Comparison of ENCODE assay signal across 8 cellular contexts in genomic region chr2:233565685-233566140, GRCh38. TPM values are rescaled to one million over a fixed set of nuclear protein-coding genes. Genes with fewer than 3 reads are reported as not detected.
DNase-seq lines count a peak whose midpoint lies in the region; ATAC-seq and TF ChIP-seq lines count a peak whose summit lies in the region.

No MANE protein-coding gene starts in this region.

- H3K27ac Mint-ChIP-seq in IgD-negative memory B cell: peak overlapping the region in 2 of 3 donors; percentile 93 to 95
- H3K27ac Mint-ChIP-seq in central memory CD8-positive, alpha-beta T cell (ENCODE audit: low read depth): peak overlapping the region; percentile 95
- peak overlapping the region; percentile 84 to 97 for H3K27ac Mint-ChIP-seq in natural killer cell treated with Interleukin-12 subunit alpha and Interleukin-12 subunit beta and Interleukin-15 and Interleukin-18, amount 100 ng/mL, for 72 hours

- no peak for DNase-seq in SK-N-SH
- DNase-seq in central memory CD8-positive, alpha-beta T cell (ENCODE audit: low spot score in 2 of 2): no peak
- DNase-seq in natural killer cell treated with Interleukin-12 subunit alpha and Interleukin-12 subunit beta and Interleukin-15 and Interleukin-18, amount 100 ng/mL, for 72 hours (ENCODE audit: low spot score): no peak
- DNase-seq in NCI-H2029 (lab: John Stamatoyannopoulos, UW): no peak
- DNase-seq in hypothalamus (lab: John Stamatoyannopoulos, UW): no peak

- no peaks in the 10 kb centered on the region for H3K27me3 ChIP-seq in SK-N-SH (ENCODE audit: insufficient read depth)

- CTCF ChIA-PET in SK-N-SH (lab: Yijun Ruan, JAX): interaction anchor here (1.6 kb wide), 1 partner anchor 146 kb away, joined by 5 read pairs; the partner anchor contains the start of gene UGT1A5

- H3K79me2 ChIP-seq in SK-N-SH (ENCODE audit: insufficient read depth): peaks cover 33% of the 10 kb centered on the region

- peaks cover 4% of the 10 kb centered on the region for H3K36me3 Mint-ChIP-seq in IgD-negative memory B cell
- no peaks in the 10 kb centered on the region for H3K36me3 Mint-ChIP-seq in central memory CD8-positive, alpha-beta T cell (ENCODE audit: insufficient read depth)
- no peaks in the 10 kb centered on the region for H3K36me3 Mint-ChIP-seq in natural killer cell treated with Interleukin-12 subunit alpha and Interleukin-12 subunit beta and Interleukin-15 and Interleukin-18, amount 100 ng/mL, for 72 hours

- TF ChIP-seq RAD21 in SK-N-SH (IDR thresholded peaks at IDR 0.05; ENCODE audit: low read length): no peak

- H2AFZ ChIP-seq in SK-N-SH (ENCODE audit: low read depth): peak overlapping the region; percentile 56

- H3K36me3 ChIP-seq in SK-N-SH (replicated peaks in 1 of 2; ENCODE audit: control insufficient read depth in 1 of 2, insufficient read depth in 2 of 2, low read length in 1 of 2): peaks cover 3 to 8% of the 10 kb centered on the region in 2 experiments

- no peaks in the 10 kb centered on the region for H4K20me1 ChIP-seq in SK-N-SH (ENCODE audit: insufficient read depth)

- H3K4me2 ChIP-seq in SK-N-SH: peak overlapping the region; percentile 71

- H3K27ac ChIP-seq in SK-N-SH (ENCODE audit: low read depth in 2 of 2, low read length in 1 of 2): peak overlapping the region; percentile 81 to 91

- no peaks in the 10 kb centered on the region for H3K9me2 ChIP-seq in SK-N-SH

- H3K4me1 ChIP-seq in SK-N-SH (ENCODE audit: control insufficient read depth in 1 of 2, insufficient read depth in 2 of 2, low read depth in 1 of 2, low read length in 1 of 2): peaks cover 0 to 3% of the 10 kb centered on the region in 2 experiments; a peak in 3 of 4 replicates

- peak overlapping the region; percentile 60 to 94 for H3K4me3 ChIP-seq in SK-N-SH (ENCODE audit: low read depth in 2 of 2, low read length in 1 of 2)

- 7% methylated on average over 6 of the region's 6 CpGs for WGBS in SK-N-SH (ENCODE audit: low lambda C conversion rate)

- peaks cover 5 to 10% (median 7%) of the 10 kb centered on the region in 3 donors for H3K4me1 Mint-ChIP-seq in IgD-negative memory B cell
- peaks cover 9% of the 10 kb centered on the region for H3K4me1 Mint-ChIP-seq in central memory CD8-positive, alpha-beta T cell
- peaks cover 2 to 9% of the 10 kb centered on the region in 2 donors for H3K4me1 Mint-ChIP-seq in natural killer cell treated with Interleukin-12 subunit alpha and Interleukin-12 subunit beta and Interleukin-15 and Interleukin-18, amount 100 ng/mL, for 72 hours (ENCODE audit: low read depth in 2 of 2)

- TF ChIP-seq CTCF in SK-N-SH (IDR thresholded peaks at IDR 0.05): no peak

- peak overlapping the region; percentile 94 to 99 (median 96) for H3K4me3 Mint-ChIP-seq in IgD-negative memory B cell
- peak overlapping the region; percentile 96 for H3K4me3 Mint-ChIP-seq in central memory CD8-positive, alpha-beta T cell
- peak overlapping the region; percentile 87 for H3K4me3 Mint-ChIP-seq in natural killer cell treated with Interleukin-12 subunit alpha and Interleukin-12 subunit beta and Interleukin-15 and Interleukin-18, amount 100 ng/mL, for 72 hours

- no peaks in the 10 kb centered on the region for H3K9me3 Mint-ChIP-seq in IgD-negative memory B cell
- no peaks in the 10 kb centered on the region for H3K9me3 Mint-ChIP-seq in central memory CD8-positive, alpha-beta T cell
- H3K9me3 Mint-ChIP-seq in natural killer cell treated with Interleukin-12 subunit alpha and Interleukin-12 subunit beta and Interleukin-15 and Interleukin-18, amount 100 ng/mL, for 72 hours: no peaks in the 10 kb centered on the region

- no peaks in the 10 kb centered on the region for H3K27me3 Mint-ChIP-seq in IgD-negative memory B cell
- no peaks in the 10 kb centered on the region for H3K27me3 Mint-ChIP-seq in central memory CD8-positive, alpha-beta T cell
- peaks cover 6 to 12% of the 10 kb centered on the region in 2 donors for H3K27me3 Mint-ChIP-seq in natural killer cell treated with Interleukin-12 subunit alpha and Interleukin-12 subunit beta and Interleukin-15 and Interleukin-18, amount 100 ng/mL, for 72 hours

- H3K9me3 ChIP-seq in SK-N-SH: no peaks in the 10 kb centered on the region

- no peaks in the 10 kb centered on the region for H3F3A ChIP-seq in SK-N-SH (replicated peaks; ENCODE audit: insufficient read depth)

- peak overlapping the region; percentile 95 for H3K9ac ChIP-seq in SK-N-SH

- no peak for TF ChIP-seq EP300 in SK-N-SH (IDR thresholded peaks at IDR 0.05; ENCODE audit: borderline replicate concordance in 1 of 2, low read depth in 1 of 2, low read length in 1 of 2)

- no peak; the same call in 2 of the 3 replicates for ATAC-seq in SK-N-SH treated with all-trans-retinoic acid at 6 μM for 48 hours
- ATAC-seq in central memory CD8-positive, alpha-beta T cell (replicated peaks; ENCODE audit: extremely low read depth, poor library complexity, severe bottlenecking): peak; percentile 7
- no peak for ATAC-seq in natural killer cell treated with Interleukin-12 subunit alpha and Interleukin-12 subunit beta and Interleukin-15 and Interleukin-18, amount 100 ng/mL, for 72 hours
- ATAC-seq in GM18519 (IDR thresholded peaks at IDR 0.05; ENCODE audit: low FRiP score, unreplicated experiment): no peak

- POLR2A ChIA-PET in SK-N-SH (lab: Yijun Ruan, JAX): no interaction called here

TF ChIP-seq in SK-N-SH, 30 proteins besides CTCF, POLR2A, EP300 and RAD21:
- TF ChIP-seq GABPA (IDR thresholded peaks at IDR 0.05; ENCODE audit: low read depth) (peak; percentile 34; the same call in 1 of the 2 replicates), FOSL2 (IDR thresholded peaks at IDR 0.05; ENCODE audit: borderline replicate concordance, low read depth) (no peak)

TF ChIP-seq in SK-N-SH treated with all-trans-retinoic acid at 6 μM for 48 hours, 23 proteins besides CTCF, POLR2A, EP300 and RAD21:
- no peak for TF ChIP-seq ZNF8 (CRISPR knock-in tag; IDR thresholded peaks at IDR 0.05)
- no peak for TF ChIP-seq BACH2 (CRISPR knock-in tag; IDR thresholded peaks at IDR 0.05; ENCODE audit: borderline replicate concordance)
- no peak for TF ChIP-seq PATZ1 (CRISPR knock-in tag; IDR thresholded peaks at IDR 0.05; ENCODE audit: borderline replicate concordance)
- TF ChIP-seq ARNTL (CRISPR knock-in tag; IDR thresholded peaks at IDR 0.05; ENCODE audit: borderline replicate concordance, low read depth): no peak
- no peak for TF ChIP-seq ESRRG (CRISPR knock-in tag; IDR thresholded peaks at IDR 0.05)
- no peak for TF ChIP-seq TSHZ2 (CRISPR knock-in tag; IDR thresholded peaks at IDR 0.05)
- no peak for TF ChIP-seq SNAI2 (CRISPR knock-in tag; IDR thresholded peaks at IDR 0.05)
- TF ChIP-seq CSDC2 (CRISPR knock-in tag; IDR thresholded peaks at IDR 0.05): no peak
- no peak for TF ChIP-seq ZFP3 (CRISPR knock-in tag; IDR thresholded peaks at IDR 0.05)

RNA-seq across cellular contexts. Expression of gene USP40, which starts 0.9 kb away (rescaled TPM):
- polyA plus RNA-seq in SK-N-SH (2012; rRNA removed) (36.8 and 37.0 TPM in 2 replicates), IgD-negative memory B cell (4.1 TPM)
- polyA plus RNA-seq in SK-N-SH (2012; cell fraction: cytosol; rRNA removed): 15.9 and 18.8 TPM in 2 replicates
- 160 and 189 TPM in 2 replicates for polyA plus RNA-seq in SK-N-SH (2012; cell fraction: nucleus; rRNA removed)
- 10 to 100 TPM; 20.6 to 23.3 TPM for total RNA-seq in natural killer cell treated with Interleukin-12 subunit alpha and Interleukin-12 subunit beta and Interleukin-15 and Interleukin-18, amount 100 ng/mL, for 72 hours

RNA-seq across cellular contexts. Expression of gene UGT1A8, which starts 51.7 kb away (rescaled TPM):
- polyA plus RNA-seq in SK-N-SH (2012; rRNA removed) (not detected in 2 replicates), IgD-negative memory B cell (not detected)
- not detected in 2 replicates for polyA plus RNA-seq in SK-N-SH (2012; cell fraction: cytosol; rRNA removed)
- polyA plus RNA-seq in SK-N-SH (2012; cell fraction: nucleus; rRNA removed): not detected in 2 replicates
- not detected for total RNA-seq in natural killer cell treated with Interleukin-12 subunit alpha and Interleukin-12 subunit beta and Interleukin-15 and Interleukin-18, amount 100 ng/mL, for 72 hours
